ENCODE assay signal across 1 cellular context in genomic region chr2:95328386-95329125, GRCh38.
TF ChIP-seq lines count a peak whose summit lies in the region.

No MANE protein-coding gene starts in this region.

TF ChIP-seq in SK-N-SH treated with all-trans-retinoic acid at 6 μM for 48 hours, 23 proteins besides CTCF, POLR2A, EP300 and RAD21 (continued from another document):
- TF ChIP-seq TSHZ2 (CRISPR knock-in tag; IDR thresholded peaks at IDR 0.05) (no peak), OSR1 (CRISPR knock-in tag; IDR thresholded peaks at IDR 0.05) (no peak)
